Comparison of ENCODE assay signal across 1 cellular context in the genomic region with DNA sequence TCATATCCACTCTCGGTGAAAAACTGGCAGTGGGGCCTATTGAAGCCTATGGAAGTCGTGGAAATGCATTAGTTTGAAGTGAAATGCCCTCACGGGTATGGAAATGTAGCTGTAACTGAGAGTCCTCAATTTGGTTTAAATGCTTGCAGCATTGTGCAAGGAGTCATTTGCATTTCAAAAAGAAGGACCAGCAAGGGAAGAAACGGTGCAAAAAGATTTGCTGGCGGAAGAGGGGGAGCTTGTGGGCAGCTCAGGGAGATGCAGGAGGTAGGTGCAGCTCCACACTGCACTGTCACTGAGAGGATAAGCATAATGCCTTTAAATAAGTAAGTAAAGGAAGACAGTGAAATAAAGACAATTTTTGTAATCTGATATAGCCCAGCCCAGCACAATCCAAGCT.
TF ChIP-seq lines count a peak whose summit lies in the region.

No MANE protein-coding gene starts in this region.

TF ChIP-seq in SK-N-SH treated with all-trans-retinoic acid at 6 μM for 48 hours, 23 proteins besides CTCF, POLR2A, EP300 and RAD21 (continued from another document):
- TF ChIP-seq, protein P1, sequence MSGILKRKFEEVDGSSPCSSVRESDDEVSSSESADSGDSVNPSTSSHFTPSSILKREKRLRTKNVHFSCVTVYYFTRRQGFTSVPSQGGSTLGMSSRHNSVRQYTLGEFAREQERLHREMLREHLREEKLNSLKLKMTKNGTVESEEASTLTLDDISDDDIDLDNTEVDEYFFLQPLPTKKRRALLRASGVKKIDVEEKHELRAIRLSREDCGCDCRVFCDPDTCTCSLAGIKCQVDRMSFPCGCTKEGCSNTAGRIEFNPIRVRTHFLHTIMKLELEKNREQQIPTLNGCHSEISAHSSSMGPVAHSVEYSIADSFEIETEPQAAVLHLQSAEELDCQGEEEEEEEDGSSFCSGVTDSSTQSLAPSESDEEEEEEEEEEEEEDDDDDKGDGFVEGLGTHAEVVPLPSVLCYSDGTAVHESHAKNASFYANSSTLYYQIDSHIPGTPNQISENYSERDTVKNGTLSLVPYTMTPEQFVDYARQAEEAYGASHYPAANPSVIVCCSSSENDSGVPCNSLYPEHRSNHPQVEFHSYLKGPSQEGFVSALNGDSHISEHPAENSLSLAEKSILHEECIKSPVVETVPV (CRISPR knock-in tag; IDR thresholded peaks at IDR 0.05): no peak
